Comparison of ENCODE assay signal across 1 cellular context in genomic region chr6:10381133-10381829, GRCh38.
TF ChIP-seq lines count a peak whose summit lies in the region.

No MANE protein-coding gene starts in this region.

TF ChIP-seq in HEK293, 187 proteins besides CTCF, POLR2A, EP300 and RAD21 (continued from another document):
- no peak for TF ChIP-seq ZXDB (tag by site-specific recombination; IDR thresholded peaks at IDR 0.05)
- TF ChIP-seq ZNF211 (tag by site-specific recombination; IDR thresholded peaks at IDR 0.05; ENCODE audit: low read depth) = no peak
- TF ChIP-seq SP7 (tag by site-specific recombination; IDR thresholded peaks at IDR 0.05) = no peak
- TF ChIP-seq ZNF341 (tag by site-specific recombination; IDR thresholded peaks at IDR 0.05; ENCODE audit: low read depth) = peak; percentile 86
- TF ChIP-seq FEZF1 (tag by site-specific recombination; IDR thresholded peaks at IDR 0.05) = peak; percentile 61; the same call in 1 of the 2 replicates
- TF ChIP-seq ZNF423 (tag by site-specific recombination; IDR thresholded peaks at IDR 0.05) = peak; percentile 65; the same call in 1 of the 2 replicates
- no peak for TF ChIP-seq ZNF658 (tag by site-specific recombination; IDR thresholded peaks at IDR 0.05)
